ENCODE assay signal across 27 cellular contexts in genomic region chr7:127591591-127591990, GRCh38. TPM values are rescaled to one million over a fixed set of nuclear protein-coding genes. Genes with fewer than 3 reads are reported as not detected.
"Had no signal": no experiment of that assay in that cellular context is flagged by ENCODE, and none has a peak within 500 bp of the region (broad histone marks: within the 10 kb centered on the region; RNA-seq: fewer than 3 reads in every experiment).

No MANE protein-coding gene starts in this region.

- H3K4me1 ChIP-seq: foreskin keratinocyte had no signal

- H3K9me3 ChIP-seq: left ventricle myocardium inferior, right lobe of liver, stomach, suprapubic skin, tibial nerve had no signal

- H3K27ac ChIP-seq: foreskin keratinocyte, hepatocyte, left ventricle myocardium inferior, right lobe of liver, skin epidermis, stomach, suprapubic skin, tibial nerve, WERI-Rb-1 had no signal

- ATAC-seq: activated naive CD4-positive, alpha-beta T cell treated with anti-CD3 and anti-CD28 coated beads, Interleukin-2, amount 50 U/mL, for 72 hours; activated T-helper 17 cell treated with anti-CD3 and anti-CD28 coated beads, Interleukin-2, amount 50 U/mL, for 72 hours; foreskin keratinocyte; naive thymus-derived CD8-positive, alpha-beta T cell; right lobe of liver; stimulated activated memory B cell treated with anti-CD40 and anti-IgM and Interleukin-4, amounts not matched to agents 10 μg/mL and 1 μg/mL and 100 μg/mL, for 72 hours had no signal

- FAIRE-seq: endometrium, urothelium cell line had no signal

- H2AFZ ChIP-seq: hepatocyte had no signal

- H3K27me3 ChIP-seq: foreskin keratinocyte, hepatocyte, right lobe of liver, stomach, suprapubic skin, tibial nerve had no signal

- H3K4me3 ChIP-seq: hepatocyte, left ventricle myocardium inferior, right lobe of liver, skin epidermis, stomach, suprapubic skin, tibial nerve had no signal

- DNase-seq: activated CD4-positive, alpha-beta T cell treated with anti-CD3 and anti-CD28 coated beads, Interleukin-2, amount 10 ng/mL, durations not matched to agents 7 days and 5 days; activated CD4-positive, CD25-positive, alpha-beta regulatory T cell treated with anti-CD3 and anti-CD28 coated beads, Interleukin-2, amount 50 U/mL, for 72 hours; activated T-cell treated with anti-CD3 and anti-CD28 coated beads, Interleukin-2, amount 50 U/mL, for 1 hour; amniotic stem cell; effector CD4-positive, alpha-beta T cell; foreskin keratinocyte; immature natural killer cell; kidney glomerular epithelial cell; left ventricle myocardium inferior; naive thymus-derived CD8-positive, alpha-beta T cell; nucleus accumbens; right lobe of liver; stimulated activated CD4-positive, alpha-beta T cell treated with anti-CD3 and anti-CD28 coated beads, Interleukin-2, amount 100 ng/mL, for 24 hours; stomach; WERI-Rb-1 had no signal

- H3K4me2 ChIP-seq: hepatocyte had no signal

RNA-seq across cellular contexts. Expression of gene FSCN3, which starts 1.9 kb away (rescaled TPM):
- total RNA-seq: left ventricle myocardium inferior had no signal
- polyA plus RNA-seq: hepatocyte had no signal

RNA-seq across cellular contexts. Expression of gene PAX4, which starts 26.4 kb away (rescaled TPM):
- total RNA-seq: activated CD4-positive, alpha-beta T cell treated with anti-CD3 and anti-CD28 coated beads, Interleukin-2, amount 10 ng/mL, durations not matched to agents 7 days and 5 days; activated naive CD4-positive, alpha-beta T cell treated with anti-CD3 and anti-CD28 coated beads, Interleukin-2, amount 50 U/mL, for 72 hours; activated T-helper 17 cell treated with anti-CD3 and anti-CD28 coated beads, Interleukin-2, amount 50 U/mL, for 72 hours; foreskin keratinocyte; left ventricle myocardium inferior; lung microvascular endothelial cell; mesothelial cell of epicardium; naive thymus-derived CD8-positive, alpha-beta T cell; right lobe of liver; stomach; suprapubic skin; tibial nerve had no signal
- polyA plus RNA-seq: esophagus; foreskin keratinocyte; immature natural killer cell; naive thymus-derived CD8-positive, alpha-beta T cell; stomach had no signal
